Comparison of ENCODE assay signal across 8 cellular contexts in the genomic region with DNA sequence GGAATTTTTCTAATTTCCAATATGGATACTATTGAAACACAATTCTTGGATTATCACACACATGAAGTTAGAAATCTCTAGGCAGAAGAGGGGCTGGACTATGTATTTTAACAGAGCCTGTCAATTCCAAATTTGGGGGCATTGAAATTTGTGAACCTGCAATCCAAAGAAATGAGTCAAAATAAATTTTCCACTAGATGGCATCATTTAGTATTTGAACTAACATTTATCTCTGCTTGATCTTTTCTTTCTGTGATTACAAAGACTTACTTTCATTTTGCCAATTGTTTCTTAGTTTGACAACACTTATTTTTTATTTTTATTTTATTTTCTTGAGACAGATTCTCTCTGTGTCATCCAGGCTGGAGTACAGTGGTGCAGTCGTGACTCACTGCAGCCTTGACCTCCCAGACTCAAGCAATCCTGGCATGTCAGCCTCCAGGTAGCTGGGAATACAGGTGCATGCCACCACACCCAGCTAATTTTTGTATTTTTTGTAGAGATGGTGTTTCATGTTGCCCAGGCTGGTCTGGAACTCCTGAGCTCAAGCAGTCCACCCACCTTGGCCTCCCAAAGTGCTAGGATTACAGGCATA. TPM values are rescaled to one million over a fixed set of nuclear protein-coding genes. Genes with fewer than 3 reads are reported as not detected.
DNase-seq lines count a peak whose midpoint lies in the region; ATAC-seq, FAIRE-seq and TF ChIP-seq lines count a peak whose summit lies in the region.

No MANE protein-coding gene starts in this region.

- H3K27me3 ChIP-seq in ACC112 (ENCODE audit: insufficient read depth, low read length) (no peaks in the 10 kb centered on the region), GM06990 (replicated peaks; ENCODE audit: control insufficient read depth, insufficient read depth, low read length) (no peaks in the 10 kb centered on the region), gastrocnemius medialis (no peaks in the 10 kb centered on the region)

- in situ Hi-C loops in gastrocnemius medialis (cut with MboI; ENCODE audit: low sequenced_read_pairs in 4 of 4), result loop anchor here in 1 of 4 donors (25.0 kb wide), 1 partner anchor 511 kb away; no protein-coding TSS in a partner anchor

- H3K27ac ChIP-seq in ACC112 (ENCODE audit: low read depth, low read length) (peak overlapping the region; percentile 22; the same call in 1 of the 2 replicates), RWPE1 (no peak overlapping the region), gastrocnemius medialis (peak overlapping the region in 2 of 4 donors; percentile 38 to 93)

- H3K9me3 ChIP-seq in gastrocnemius medialis, result no peaks in the 10 kb centered on the region

- no peak for FAIRE-seq in GM12891 (lab: Jason Lieb, UNC)

- peaks cover 5% of the 10 kb centered on the region; the same call in 1 of the 2 replicates for H3K36me3 ChIP-seq in ACC112 (ENCODE audit: insufficient read depth, low read length)
- peaks cover 2% of the 10 kb centered on the region; the same call in 1 of the 2 replicates for H3K36me3 ChIP-seq in GM06990 (ENCODE audit: control insufficient read depth, insufficient read depth, low read length)
- H3K36me3 ChIP-seq in gastrocnemius medialis, result peaks cover 0 to 7% of the 10 kb centered on the region in 2 donors

- H3K4me1 ChIP-seq in ACC112 (ENCODE audit: control insufficient read depth, insufficient read depth, low read length, unreplicated experiment) (peaks cover 43% of the 10 kb centered on the region), gastrocnemius medialis (peaks cover 26 to 32% of the 10 kb centered on the region in 2 donors)

- no peak overlapping the region for H2AFZ ChIP-seq in ACC112 (ENCODE audit: low read length, unreplicated experiment)

- CTCF ChIA-PET in RWPE1 (lab: Yijun Ruan, JAX), result interaction anchor here (1.1 to 1.7 kb wide), 2 partner anchors 133 to 498 kb away, joined by 4 to 8 read pairs; no protein-coding TSS in a partner anchor

- H3K79me2 ChIP-seq in ACC112 (ENCODE audit: control insufficient read depth, insufficient read depth, low read length, unreplicated experiment), result peaks cover 40% of the 10 kb centered on the region

- POLR2A ChIA-PET in RWPE1 (lab: Yijun Ruan, JAX; ENCODE audit: low non-redundant PET), result interaction anchor here (0.9 kb wide), 1 partner anchor 133 kb away, joined by 4 read pairs; no protein-coding TSS in a partner anchor

- no peak for ATAC-seq in gastrocnemius medialis
- ATAC-seq in HG03342 (IDR thresholded peaks at IDR 0.05; ENCODE audit: unreplicated experiment), result no peak

- H3K4me3 ChIP-seq in ACC112 (ENCODE audit: low read depth, low read length) (no peak overlapping the region), GM06990 (replicated peaks; ENCODE audit: low read depth, low read length) (no peak overlapping the region), fibroblast of pulmonary artery (replicated peaks; ENCODE audit: low read depth, low read length) (no peak overlapping the region), gastrocnemius medialis (no peak overlapping the region)

- DNase-seq in GM06990 (ENCODE audit: extremely low read depth, insufficient read length) (no peak), RWPE1 (ENCODE audit: low spot score) (no peak), fibroblast of pulmonary artery (ENCODE audit: low read depth) (peak; percentile 17), gastrocnemius medialis (no peak), GM12891 (ENCODE audit: insufficient read length, low spot score) (no peak)
- no peak for DNase-seq in activated naive CD4-positive, alpha-beta T cell (lab: John Stamatoyannopoulos, UW)

- TF ChIP-seq POLR2A in gastrocnemius medialis (IDR thresholded peaks at IDR 0.05), result no peak
- no peak for TF ChIP-seq POLR2A in GM12891 (IDR thresholded peaks at IDR 0.05; ENCODE audit: low read depth, low read length)

- TF ChIP-seq CTCF in GM06990 (IDR thresholded peaks at IDR 0.05; ENCODE audit: insufficient read depth, low read length, poor library complexity, severe bottlenecking), result peak; percentile 12
- peak; percentile 57 for TF ChIP-seq CTCF in RWPE1 (conservative IDR thresholded peaks at IDR 0.05; ENCODE audit: low read depth)
- no peak for TF ChIP-seq CTCF in fibroblast of pulmonary artery (IDR thresholded peaks at IDR 0.05; ENCODE audit: low read length, missing control alignments)
- peak in 2 of 5 experiments; percentile 15 to 32 for TF ChIP-seq CTCF in gastrocnemius medialis (IDR thresholded peaks at IDR 0.05 in 4 of 5, conservative IDR thresholded peaks at IDR 0.05 in 1 of 5)

- intact Hi-C loops in gastrocnemius medialis (cut with DNase I; ENCODE audit: low total_unique reads), result loop anchor here (10.0 kb wide), 1 partner anchor 298 kb away; no protein-coding TSS in a partner anchor

TF ChIP-seq in GM12891, 5 proteins besides CTCF, POLR2A, EP300 and RAD21:
- no peak for TF ChIP-seq TAF1 (IDR thresholded peaks at IDR 0.05; ENCODE audit: low read depth, low read length)
- no peak for TF ChIP-seq SPI1 (IDR thresholded peaks at IDR 0.05; ENCODE audit: low read depth, low read length)
- TF ChIP-seq PAX5 (IDR thresholded peaks at IDR 0.05; ENCODE audit: insufficient read depth, low read length, severe bottlenecking), result no peak
- no peak for TF ChIP-seq POLR2AphosphoS5 (IDR thresholded peaks at IDR 0.05; ENCODE audit: low read depth, low read length)
- no peak for TF ChIP-seq POU2F2 (IDR thresholded peaks at IDR 0.05; ENCODE audit: low read depth, low read length)

RNA-seq across cellular contexts. Expression of a gene that starts 2.7 kb away (rescaled TPM):
- total RNA-seq in gastrocnemius medialis, result 10 to 100 TPM; 62.4 to 86.0 (median 72.3) TPM
- 56.1 TPM for polyA plus RNA-seq in GM12891 (2012; ENCODE audit: low read depth, missing spikeins)
